ENCODE assay signal across 12 cellular contexts in the genomic region with DNA sequence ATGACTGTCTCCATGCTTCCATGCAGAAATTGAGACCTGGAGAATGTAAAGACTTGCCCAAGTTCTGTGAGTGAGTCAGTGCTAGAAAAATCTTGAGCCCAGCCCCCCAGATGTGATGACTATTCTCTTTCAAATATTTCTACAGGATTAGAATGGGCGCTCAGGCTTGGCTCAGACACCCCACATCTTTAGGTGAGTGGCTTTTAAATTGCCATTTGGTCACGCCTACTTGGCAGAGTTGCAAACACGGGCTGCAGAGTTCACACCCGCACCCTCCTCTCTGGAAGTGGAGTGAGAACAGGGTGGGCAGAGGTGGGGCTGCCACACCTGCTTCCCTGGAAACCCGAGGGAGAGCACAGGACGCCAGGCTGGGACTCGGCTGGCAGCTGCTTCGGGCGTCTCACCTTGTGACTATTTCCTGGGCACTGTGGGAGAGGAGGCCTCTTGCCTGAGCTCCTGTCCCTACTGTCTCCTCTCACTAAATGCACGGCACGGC.
DNase-seq lines count a peak whose midpoint lies in the region; ATAC-seq, FAIRE-seq and TF ChIP-seq lines count a peak whose summit lies in the region.
"Had no signal": no experiment of that assay in that cellular context is flagged by ENCODE, and none has a peak within 500 bp of the region (broad histone marks: within the 10 kb centered on the region; RNA-seq: fewer than 3 reads in every experiment).

No MANE protein-coding gene starts in this region.

- peak; percentile 82 for DNase-seq in AG08396 (ENCODE audit: low spot score)
- peak; percentile 93 for DNase-seq in HTR-8/SVneo (ENCODE audit: insufficient read length, low spot score)
- peak; percentile 85 for DNase-seq in iris pigment epithelial cell (ENCODE audit: low read depth)
- DNase-seq in activated T-cell treated with anti-CD3 and anti-CD28 coated beads, Interleukin-2, amount 50 U/mL, for 48 hours, result no peak
- DNase-seq: CD4-positive, alpha-beta memory T cell; SIG-M5 had no signal

- H3K4me1 Mint-ChIP-seq in stimulated activated memory B cell treated with anti-CD40 and anti-IgM and Interleukin-4, amounts not matched to agents 10 μg/mL and 1 μg/mL and 100 μg/mL, for 72 hours, result peaks cover 23% of the 10 kb centered on the region
- H3K4me1 Mint-ChIP-seq: CD4-positive, alpha-beta memory T cell; stimulated activated effector memory CD8-positive, alpha-beta T cell treated with anti-CD3 and anti-CD28 coated beads, Interleukin-12 subunit alpha, Interleukin-12 subunit beta, amount 100 ng/mL, for 72 hours had no signal

- no peak overlapping the region for H3K27ac Mint-ChIP-seq in stimulated activated memory B cell treated with anti-CD40 and anti-IgM and Interleukin-4, amounts not matched to agents 10 μg/mL and 1 μg/mL and 100 μg/mL, for 72 hours
- H3K27ac Mint-ChIP-seq: CD4-positive, alpha-beta memory T cell; stimulated activated effector memory CD8-positive, alpha-beta T cell treated with anti-CD3 and anti-CD28 coated beads, Interleukin-12 subunit alpha, Interleukin-12 subunit beta, amount 100 ng/mL, for 72 hours had no signal

- ATAC-seq in SK-N-SH treated with all-trans-retinoic acid at 6 μM for 48 hours (peak; percentile 90), GM18520 (IDR thresholded peaks at IDR 0.05; ENCODE audit: unreplicated experiment) (no peak), HG02623 (IDR thresholded peaks at IDR 0.05; ENCODE audit: unreplicated experiment) (no peak)
- ATAC-seq in stimulated activated memory B cell treated with anti-CD40 and anti-IgM and Interleukin-4, amounts not matched to agents 10 μg/mL and 1 μg/mL and 100 μg/mL, for 72 hours, result no peak
- ATAC-seq: stimulated activated effector memory CD8-positive, alpha-beta T cell treated with anti-CD3 and anti-CD28 coated beads, Interleukin-12 subunit alpha, Interleukin-12 subunit beta, amount 100 ng/mL, for 72 hours had no signal

- no peaks in the 10 kb centered on the region for H3K36me3 Mint-ChIP-seq in stimulated activated memory B cell treated with anti-CD40 and anti-IgM and Interleukin-4, amounts not matched to agents 10 μg/mL and 1 μg/mL and 100 μg/mL, for 72 hours
- H3K36me3 Mint-ChIP-seq: brain; stimulated activated effector memory CD8-positive, alpha-beta T cell treated with anti-CD3 and anti-CD28 coated beads, Interleukin-12 subunit alpha, Interleukin-12 subunit beta, amount 100 ng/mL, for 72 hours had no signal

- H3K27me3 Mint-ChIP-seq in stimulated activated memory B cell treated with anti-CD40 and anti-IgM and Interleukin-4, amounts not matched to agents 10 μg/mL and 1 μg/mL and 100 μg/mL, for 72 hours, result no peaks in the 10 kb centered on the region

- peak; percentile 83 for FAIRE-seq in HTR-8/SVneo (lab: Jason Lieb, UNC)

- peaks cover 6% of the 10 kb centered on the region for H3K9me3 Mint-ChIP-seq in stimulated activated memory B cell treated with anti-CD40 and anti-IgM and Interleukin-4, amounts not matched to agents 10 μg/mL and 1 μg/mL and 100 μg/mL, for 72 hours
- H3K9me3 Mint-ChIP-seq: stimulated activated effector memory CD8-positive, alpha-beta T cell treated with anti-CD3 and anti-CD28 coated beads, Interleukin-12 subunit alpha, Interleukin-12 subunit beta, amount 100 ng/mL, for 72 hours had no signal

- H3K4me3 Mint-ChIP-seq in stimulated activated memory B cell treated with anti-CD40 and anti-IgM and Interleukin-4, amounts not matched to agents 10 μg/mL and 1 μg/mL and 100 μg/mL, for 72 hours, result no peak overlapping the region
- H3K4me3 Mint-ChIP-seq: brain; CD4-positive, alpha-beta memory T cell; stimulated activated effector memory CD8-positive, alpha-beta T cell treated with anti-CD3 and anti-CD28 coated beads, Interleukin-12 subunit alpha, Interleukin-12 subunit beta, amount 100 ng/mL, for 72 hours had no signal

TF ChIP-seq in SK-N-SH treated with all-trans-retinoic acid at 6 μM for 48 hours, 23 proteins besides CTCF, POLR2A, EP300 and RAD21:
- TF ChIP-seq PPARA (CRISPR knock-in tag; IDR thresholded peaks at IDR 0.05; ENCODE audit: borderline replicate concordance) (no peak), GLIS3 (CRISPR knock-in tag; IDR thresholded peaks at IDR 0.05) (no peak)

Comparison
In these comparisons a context has a peak if more than half of its experiments do, and no peak if none do; other contexts are left out.
1. DNase-seq: peak in AG08396 (single experiment), HTR-8/SVneo (single experiment) and iris pigment epithelial cell (single experiment); none in activated T-cell treated with anti-CD3 and anti-CD28 coated beads, Interleukin-2, amount 50 U/mL, for 48 hours (0 of 2).